ENCODE assay signal across 34 cellular contexts in genomic region chr16:14449334-14449733, GRCh38.
"Had no signal": no experiment of that assay in that cellular context is flagged by ENCODE, and none has a peak within 500 bp of the region (broad histone marks: within the 10 kb centered on the region; RNA-seq: fewer than 3 reads in every experiment).

No MANE protein-coding gene starts in this region.

- ATAC-seq: activated CD8-positive, alpha-beta memory T cell treated with anti-CD3 and anti-CD28 coated beads, Interleukin-2, amount 10 ng/mL, durations not matched to agents 7 days and 5 days; activated naive CD8-positive, alpha-beta T cell treated with anti-CD3 and anti-CD28 coated beads, Interleukin-2, amount 50 U/mL, for 24 hours had no signal

- H3K4me3 ChIP-seq: ascending aorta, breast epithelium, SJSA1 had no signal

- H3K36me3 Mint-ChIP-seq: activated CD8-positive, alpha-beta memory T cell treated with anti-CD3 and anti-CD28 coated beads, Interleukin-2, amount 10 ng/mL, durations not matched to agents 7 days and 5 days had no signal

- H3K9me3 ChIP-seq: ascending aorta, breast epithelium, SJSA1 had no signal

- DNase-seq: activated CD4-positive, alpha-beta memory T cell treated with anti-CD3 and anti-CD28 coated beads, Interleukin-2, amount 10 ng/mL, durations not matched to agents 7 days and 5 days; activated CD4-positive, alpha-beta T cell treated with anti-CD3 and anti-CD28 coated beads for 1 hour; activated CD4-positive, alpha-beta T cell treated with anti-CD3 and anti-CD28 coated beads for 48 hours; activated CD4-positive, CD25-positive, alpha-beta regulatory T cell; activated CD8-positive, alpha-beta memory T cell treated with anti-CD3 and anti-CD28 coated beads for 24 hours; activated CD8-positive, alpha-beta memory T cell treated with anti-CD3 and anti-CD28 coated beads, Interleukin-2, amount 10 ng/mL, durations not matched to agents 7 days and 5 days; activated CD8-positive, alpha-beta memory T cell treated with anti-CD3 and anti-CD28 coated beads, Interleukin-2, amount 50 U/mL, for 48 hours; activated effector memory CD4-positive, alpha-beta T cell treated with Interleukin-2 at 50 U/mL for 16 hours; activated naive CD4-positive, alpha-beta T cell treated with anti-CD3 and anti-CD28 coated beads, Interleukin-2, amount 10 ng/mL, durations not matched to agents 7 days and 5 days; activated naive CD8-positive, alpha-beta T cell treated with anti-CD3 and anti-CD28 coated beads, Interleukin-2, amount 50 U/mL, for 24 hours; activated T-cell treated with anti-CD3 and anti-CD28 coated beads, Interleukin-2, amount 50 U/mL, for 48 hours; amygdala; Karpas-422; MM.1S; NCI-H1092; NCI-H1436 treated with DMSO at 0.1 percent for 48 hours; NCI-H1694 treated with DMSO at 0.1 percent for 48 hours; NCI-H2029; NCI-H2107; NCI-H2171; NCI-H510A; NCI-H526; NCI-H748 treated with DMSO at 0.1 percent for 48 hours; NK-92 treated with Interleukin-12 subunit alpha and Interleukin-12 subunit beta, amount 100 ng/mL, for 24 hours; SHP77; SW 1271; T-helper 1 cell; T-helper 2 cell; T-helper 9 cell had no signal

- H3K27me3 Mint-ChIP-seq: activated CD4-positive, alpha-beta memory T cell treated with anti-CD3 and anti-CD28 coated beads, Interleukin-2, amount 10 ng/mL, durations not matched to agents 7 days and 5 days; activated CD8-positive, alpha-beta memory T cell treated with anti-CD3 and anti-CD28 coated beads, Interleukin-2, amount 10 ng/mL, durations not matched to agents 7 days and 5 days; activated naive CD4-positive, alpha-beta T cell treated with anti-CD3 and anti-CD28 coated beads, Interleukin-2, amount 10 ng/mL, durations not matched to agents 7 days and 5 days; activated naive CD8-positive, alpha-beta T cell; activated naive CD8-positive, alpha-beta T cell treated with anti-CD3 and anti-CD28 coated beads, Interleukin-2, amount 50 U/mL, for 24 hours had no signal

- H3K4me1 Mint-ChIP-seq: activated CD4-positive, alpha-beta memory T cell treated with anti-CD3 and anti-CD28 coated beads, Interleukin-2, amount 10 ng/mL, durations not matched to agents 7 days and 5 days; activated CD8-positive, alpha-beta memory T cell treated with anti-CD3 and anti-CD28 coated beads, Interleukin-2, amount 10 ng/mL, durations not matched to agents 7 days and 5 days; activated naive CD4-positive, alpha-beta T cell treated with anti-CD3 and anti-CD28 coated beads, Interleukin-2, amount 10 ng/mL, durations not matched to agents 7 days and 5 days; activated naive CD8-positive, alpha-beta T cell treated with anti-CD3 and anti-CD28 coated beads, Interleukin-2, amount 50 U/mL, for 24 hours had no signal

- H3K27ac Mint-ChIP-seq: activated CD4-positive, alpha-beta memory T cell treated with anti-CD3 and anti-CD28 coated beads, Interleukin-2, amount 10 ng/mL, durations not matched to agents 7 days and 5 days; activated CD8-positive, alpha-beta memory T cell treated with anti-CD3 and anti-CD28 coated beads, Interleukin-2, amount 10 ng/mL, durations not matched to agents 7 days and 5 days; activated naive CD4-positive, alpha-beta T cell treated with anti-CD3 and anti-CD28 coated beads, Interleukin-2, amount 10 ng/mL, durations not matched to agents 7 days and 5 days; activated naive CD8-positive, alpha-beta T cell; activated naive CD8-positive, alpha-beta T cell treated with anti-CD3 and anti-CD28 coated beads, Interleukin-2, amount 50 U/mL, for 24 hours had no signal

- H3K27ac ChIP-seq: ascending aorta, breast epithelium, SJSA1, VCaP had no signal

- H3K27me3 ChIP-seq: ascending aorta, breast epithelium, SJSA1 had no signal

- H3K4me3 Mint-ChIP-seq: activated CD4-positive, alpha-beta memory T cell treated with anti-CD3 and anti-CD28 coated beads, Interleukin-2, amount 10 ng/mL, durations not matched to agents 7 days and 5 days; activated CD8-positive, alpha-beta memory T cell treated with anti-CD3 and anti-CD28 coated beads, Interleukin-2, amount 10 ng/mL, durations not matched to agents 7 days and 5 days; activated naive CD4-positive, alpha-beta T cell treated with anti-CD3 and anti-CD28 coated beads, Interleukin-2, amount 10 ng/mL, durations not matched to agents 7 days and 5 days; activated naive CD8-positive, alpha-beta T cell; activated naive CD8-positive, alpha-beta T cell treated with anti-CD3 and anti-CD28 coated beads, Interleukin-2, amount 50 U/mL, for 24 hours had no signal

- H3K9me3 Mint-ChIP-seq: activated CD4-positive, alpha-beta memory T cell treated with anti-CD3 and anti-CD28 coated beads, Interleukin-2, amount 10 ng/mL, durations not matched to agents 7 days and 5 days; activated naive CD4-positive, alpha-beta T cell treated with anti-CD3 and anti-CD28 coated beads, Interleukin-2, amount 10 ng/mL, durations not matched to agents 7 days and 5 days; activated naive CD8-positive, alpha-beta T cell treated with anti-CD3 and anti-CD28 coated beads, Interleukin-2, amount 50 U/mL, for 24 hours had no signal

- H3K36me3 ChIP-seq: breast epithelium had no signal

- H3K4me1 ChIP-seq: ascending aorta, breast epithelium, SJSA1 had no signal
